In genomic region chr4:81421346-81422218, GRCh38 we compare ENCODE assay signal across 9 cellular contexts. TPM values are rescaled to one million over a fixed set of nuclear protein-coding genes. Genes with fewer than 3 reads are reported as not detected.
A peak's percentile ranks its signal among the peaks of the same experiment; 100 is the strongest.
DNase-seq lines count a peak whose midpoint lies in the region; ATAC-seq and TF ChIP-seq lines count a peak whose summit lies in the region.
"Had no signal": no experiment of that assay in that cellular context is flagged by ENCODE, and none has a peak within 500 bp of the region (broad histone marks: within the 10 kb centered on the region; RNA-seq: fewer than 3 reads in every experiment).

No MANE protein-coding gene starts in this region.

- peak; percentile 97 for ATAC-seq in HG02763 (IDR thresholded peaks at IDR 0.05; ENCODE audit: unreplicated experiment)
- ATAC-seq in sciatic nerve: peak; percentile 48
- ATAC-seq: T-cell had no signal

- intact Hi-C loops in sciatic nerve (cut with DNase I): no loop called here

- TF ChIP-seq CTCF in cardiac fibroblast (IDR thresholded peaks at IDR 0.05; ENCODE audit: low read depth, low read length): no peak

- DNase-seq in NCI-H1092 treated with DMSO at 0.1 percent for 48 hours (lab: John Stamatoyannopoulos, UW) (peak; percentile 3), NCI-H1092 (lab: John Stamatoyannopoulos, UW) (no peak), NCI-H1417 (lab: John Stamatoyannopoulos, UW) (peak; percentile 45 to 85 (median 66)), cardiac fibroblast (ENCODE audit: low read depth in 2 of 2) (peak; percentile 68 to 75), sciatic nerve (ENCODE audit: low spot score) (no peak), DMS79 treated with DMSO at 0.1 percent for 48 hours (lab: John Stamatoyannopoulos, UW) (no peak), T-helper 9 cell (no peak)

- no peak overlapping the region for H3K4me3 ChIP-seq in cardiac fibroblast (replicated peaks in 1 of 2; ENCODE audit: low read depth in 2 of 2, low read length in 2 of 2)

RNA-seq across cellular contexts. Expression of gene RASGEF1B, which starts 50.1 kb away (rescaled TPM):
- 27.0 TPM for total RNA-seq in sciatic nerve

Comparison
In these comparisons a context has a peak if more than half of its experiments do, and no peak if none do; other contexts are left out.
1. DNase-seq: peak in NCI-H1092 treated with DMSO at 0.1 percent for 48 hours (single experiment), NCI-H1417 (3 of 3) and cardiac fibroblast (2 of 2); none in NCI-H1092 (single experiment), sciatic nerve (single experiment), DMS79 treated with DMSO at 0.1 percent for 48 hours (single experiment) and T-helper 9 cell (single experiment).